Comparison of ENCODE assay signal across 8 cellular contexts in the genomic region with DNA sequence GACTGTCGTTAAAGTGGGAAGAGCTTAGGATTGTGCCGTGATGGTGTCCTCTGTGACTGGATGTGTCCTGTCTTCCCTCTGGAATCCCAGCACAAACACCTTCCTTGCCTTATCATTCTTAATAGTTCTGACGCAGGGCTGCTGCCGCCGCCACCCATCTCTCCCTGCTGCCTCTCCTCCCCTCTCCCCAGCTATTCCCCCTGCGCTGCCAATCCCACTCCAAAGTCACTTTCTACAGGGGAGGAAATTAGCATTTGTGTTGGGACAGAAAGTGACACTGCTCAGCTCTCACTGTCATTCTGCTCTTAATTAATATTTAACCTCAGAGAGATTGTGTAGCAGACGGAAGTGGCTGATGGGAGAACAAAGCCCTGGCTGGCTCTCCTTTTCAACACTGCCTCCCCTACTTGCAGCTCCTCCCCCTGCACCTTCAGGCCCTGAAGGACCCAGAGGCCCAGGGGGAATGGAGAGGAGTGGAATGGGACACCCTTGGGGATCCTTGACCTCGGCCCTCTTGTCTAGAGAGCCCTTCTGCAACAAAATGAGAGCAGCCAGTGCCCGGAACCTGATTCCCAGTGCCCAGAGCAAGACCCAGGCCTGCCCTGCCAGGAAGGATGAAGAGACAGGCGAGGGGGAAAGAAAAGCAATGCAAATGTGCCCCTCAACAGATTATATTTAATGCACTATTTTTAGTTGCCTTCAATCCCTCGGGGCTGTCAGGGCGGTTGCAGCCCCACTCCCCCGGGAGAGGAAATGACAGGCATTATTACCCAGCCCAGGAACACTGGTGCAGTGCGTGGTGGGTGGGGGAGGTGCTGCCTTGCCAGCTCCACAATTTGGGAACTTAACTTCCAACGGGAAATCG. TPM values are rescaled to one million over a fixed set of nuclear protein-coding genes. Genes with fewer than 3 reads are reported as not detected.
DNase-seq lines count a peak whose midpoint lies in the region; ATAC-seq, FAIRE-seq and TF ChIP-seq lines count a peak whose summit lies in the region.
"Had no signal": no experiment of that assay in that cellular context is flagged by ENCODE, and none has a peak within 500 bp of the region (broad histone marks: within the 10 kb centered on the region; RNA-seq: fewer than 3 reads in every experiment).

No MANE protein-coding gene starts in this region.

- H3K9me3 Mint-ChIP-seq in stimulated activated memory B cell treated with anti-CD40 and anti-IgM and Interleukin-4, amounts not matched to agents 10 μg/mL and 1 μg/mL and 100 μg/mL, for 72 hours, result no peaks in the 10 kb centered on the region

- no peak overlapping the region for H3K4me3 ChIP-seq in GM12878

- H3K4me1 ChIP-seq in GM12878 (ENCODE audit: control insufficient read depth, insufficient read depth, low read length), result peaks cover 7% of the 10 kb centered on the region

- H3K36me3 ChIP-seq in GM12878 (ENCODE audit: control insufficient read depth in 2 of 2, insufficient read depth in 2 of 2, low read length in 1 of 2), result no peaks in the 10 kb centered on the region
- H3K36me3 ChIP-seq: Peyer's patch had no signal

- no peak for TF ChIP-seq EP300 in GM12878 (IDR thresholded peaks at IDR 0.05; ENCODE audit: borderline replicate concordance in 1 of 2, control insufficient read depth in 1 of 2, low read depth in 2 of 2, low read length in 2 of 2)

- H3K9me3 ChIP-seq in GM12878 (replicated peaks; ENCODE audit: control insufficient read depth, insufficient read depth, low read length), result no peaks in the 10 kb centered on the region
- H3K9me3 ChIP-seq: Peyer's patch had no signal

- TF ChIP-seq RAD21 in GM12878 (IDR thresholded peaks at IDR 0.05; ENCODE audit: insufficient read depth, low read depth, low read length), result no peak

- no peak overlapping the region for H3K27ac ChIP-seq in GM12878 (ENCODE audit: control insufficient read depth, insufficient read depth)

- TF ChIP-seq CTCF in GM12878 (IDR thresholded peaks at IDR 0.05 in 2 of 3, conservative IDR thresholded peaks at IDR 0.05 in 1 of 3; ENCODE audit: control insufficient read depth in 2 of 3, extremely low read depth in 1 of 3, insufficient read depth in 1 of 3, low read depth in 3 of 3, low read length in 3 of 3), result no peak

- no TSS peak for BruUV-seq in GM12878 (replicated peaks; lab: Mats Ljungman, UMichigan)

- intact Hi-C loops in GM12878 (cut with micrococcal nuclease; ENCODE audit: unreplicated experiment), result no loop called here

- in situ Hi-C loops in GM12878 (cut with MboI), result no loop called here

- 28% methylated on average over 16 of the region's 16 CpGs for WGBS in GM12878 (ENCODE audit: insufficient coverage, insufficient replicate concordance, low lambda C conversion rate, missing lambda C conversion rate)

- peak; percentile 97 for ATAC-seq in GM19395 (IDR thresholded peaks at IDR 0.05; ENCODE audit: unreplicated experiment)
- peak; percentile 93 for ATAC-seq in HG03097 (IDR thresholded peaks at IDR 0.05; ENCODE audit: low FRiP score, unreplicated experiment)
- peak; percentile 95 for ATAC-seq in GM12878
- peak; percentile 58 for ATAC-seq in stimulated activated memory B cell treated with anti-CD40 and anti-IgM and Interleukin-4, amounts not matched to agents 10 μg/mL and 1 μg/mL and 100 μg/mL, for 72 hours

- H3K4me1 Mint-ChIP-seq in stimulated activated memory B cell treated with anti-CD40 and anti-IgM and Interleukin-4, amounts not matched to agents 10 μg/mL and 1 μg/mL and 100 μg/mL, for 72 hours, result peaks cover 30% of the 10 kb centered on the region

- H3K4me3 Mint-ChIP-seq in stimulated activated memory B cell treated with anti-CD40 and anti-IgM and Interleukin-4, amounts not matched to agents 10 μg/mL and 1 μg/mL and 100 μg/mL, for 72 hours, result peak overlapping the region; percentile 49

- POLR2A ChIA-PET in GM12878 (lab: Charles Lee), result interaction anchor here (1.0 to 2.2 kb wide), 4 partner anchors 17 to 36 kb away, joined by 3 to 10 read pairs (median 4); no protein-coding TSS in a partner anchor

- no peak for TF ChIP-seq POLR2A in GM12878 (IDR thresholded peaks at IDR 0.05; ENCODE audit: low read depth, low read length)

- no peak overlapping the region for H3K9ac ChIP-seq in GM12878 (ENCODE audit: control insufficient read depth, insufficient read depth, low read length)

- H4K20me1 ChIP-seq in GM12878 (ENCODE audit: control insufficient read depth, insufficient read depth), result no peaks in the 10 kb centered on the region

- FAIRE-seq in GM12878 (lab: Jason Lieb, UNC), result no peak

- CTCF ChIA-PET in GM12878 (lab: Yijun Ruan, JAX), result interaction anchor here (0.8 to 4.1 kb wide), 12 partner anchors 9 to 81 kb away, joined by 3 to 36 read pairs (median 8); a partner anchor contains a TSS

- no peaks in the 10 kb centered on the region; a peak in 2 of 4 replicates for H3K27me3 ChIP-seq in GM12878 (replicated peaks in 1 of 2; ENCODE audit: control insufficient read depth in 2 of 2, insufficient read depth in 2 of 2, low read length in 1 of 2)
- H3K27me3 ChIP-seq: Peyer's patch had no signal

- peaks cover 55% of the 10 kb centered on the region for H3K27me3 Mint-ChIP-seq in stimulated activated memory B cell treated with anti-CD40 and anti-IgM and Interleukin-4, amounts not matched to agents 10 μg/mL and 1 μg/mL and 100 μg/mL, for 72 hours

- SMC1A ChIA-PET in GM12878 (lab: Charles Lee; ENCODE audit: uncharacterized antibody, unreplicated experiment), result interaction anchor here (0.8 to 2.6 kb wide), 16 partner anchors 11 to 100 kb away, joined by 3 to 16 read pairs (median 5); a partner anchor contains a TSS

- H3K27ac Mint-ChIP-seq in stimulated activated memory B cell treated with anti-CD40 and anti-IgM and Interleukin-4, amounts not matched to agents 10 μg/mL and 1 μg/mL and 100 μg/mL, for 72 hours, result peak overlapping the region; percentile 6

- DNase-seq in GM12878 (ENCODE audit: low read depth, low spot score) (peak; percentile 41), T-helper 1 cell (no peak)
- no peak for DNase-seq in stimulated activated CD4-positive, alpha-beta T cell treated with anti-CD3 and anti-CD28 coated beads, Interleukin-4, amount 100 ng/mL, for 1 hour
- DNase-seq in stimulated activated CD4-positive, alpha-beta T cell treated with anti-CD3 and anti-CD28 coated beads, Interleukin-12 subunit alpha, Interleukin-12 subunit beta, amount 100 ng/mL, for 4 hours, result no peak

- peak overlapping the region; percentile 7; the same call in 1 of the 2 replicates for H2AFZ ChIP-seq in GM12878 (ENCODE audit: control insufficient read depth, low read depth, low read length)

- no peaks in the 10 kb centered on the region for H3K79me2 ChIP-seq in GM12878 (ENCODE audit: control insufficient read depth, insufficient read depth, low read length)

- H3K36me3 Mint-ChIP-seq in stimulated activated memory B cell treated with anti-CD40 and anti-IgM and Interleukin-4, amounts not matched to agents 10 μg/mL and 1 μg/mL and 100 μg/mL, for 72 hours, result no peaks in the 10 kb centered on the region

- peak overlapping the region; percentile 23; the same call in 1 of the 2 replicates for H3K4me2 ChIP-seq in GM12878 (ENCODE audit: control insufficient read depth, insufficient read depth)

- RAD21 ChIA-PET in GM12878 (lab: Charles Lee; ENCODE audit: unreplicated experiment), result interaction anchor here (0.6 to 2.0 kb wide), 9 partner anchors 8 to 68 kb away, joined by 3 to 7 read pairs (median 4); a partner anchor contains a TSS

RNA-seq across cellular contexts. Expression of a gene that starts 14.7 kb away (rescaled TPM):
- not detected in 2 replicates for total RNA-seq in GM12878 (2013; cell fraction: nucleolus; rRNA removed)
- total RNA-seq in GM12878 (2014; rRNA removed), result 0.49 and 1.1 TPM in 2 replicates
- 0.36 TPM in 1 of 2 replicates, not detected in the other for total RNA-seq in GM12878 (2014; rRNA removed; fragmentation: Illumina TruSeq; extraction: Trizol)
- 2.7 and 3.2 TPM in 2 replicates for total RNA-seq in GM12878 (2021)
- polyA plus RNA-seq in GM12878 (2011; ENCODE audit: low read depth), result 0.84 TPM
- polyA plus RNA-seq in GM12878 (2011; rRNA removed), result 0.97 and 2.1 TPM in 2 replicates
- 4.2 and 5.7 TPM in 2 replicates for polyA plus RNA-seq in GM12878 (2011; cell fraction: cytosol; rRNA removed)
- polyA plus RNA-seq in GM12878 (2011; cell fraction: nucleus; rRNA removed), result 9.3 and 10.5 TPM in 2 replicates
- 2.3 and 2.8 TPM in 2 replicates for polyA plus RNA-seq in GM12878 (2012)
- polyA plus RNA-seq in GM12878 (2014; fragmentation: Illumina TruSeq; extraction: Trizol), result 1.2 TPM in 1 of 2 replicates, not detected in the other
- polyA plus RNA-seq in GM12878 (2014; fragmentation: Nextera tagmentation; extraction: Ambion mirVana), result not detected
- polyA plus RNA-seq in GM12878 (2014; rRNA removed), result 2.8 and 3.5 TPM in 2 replicates
- 1 to 10 TPM in 1 of 2 experiments, under 1 TPM in 1; 0.92 to 1.1 TPM for polyA plus RNA-seq in GM12878 (2016; fragmentation: Nextera tagmentation; extraction: Ambion mirVana)
- polyA minus RNA-seq in GM12878 (2011; rRNA and poly(A)+ RNA removed), result 0.88 and 0.95 TPM in 2 replicates
- polyA minus RNA-seq in GM12878 (2011; cell fraction: cytosol; rRNA and poly(A)+ RNA removed), result 2.0 and 2.1 TPM in 2 replicates
- 1.9 and 2.4 TPM in 2 replicates for polyA minus RNA-seq in GM12878 (2011; cell fraction: nucleus; rRNA and poly(A)+ RNA removed)

RNA-seq across cellular contexts. Expression of a gene that starts 27.0 kb away (rescaled TPM):
- 0.46 TPM in 1 of 2 replicates, not detected in the other for total RNA-seq in GM12878 (2013; cell fraction: nucleolus; rRNA removed)
- total RNA-seq in GM12878 (2014; rRNA removed), result not detected in 2 replicates
- 0.13 TPM in 1 of 2 replicates, not detected in the other for total RNA-seq in GM12878 (2014; rRNA removed; fragmentation: Illumina TruSeq; extraction: Trizol)
- 0.31 and 0.40 TPM in 2 replicates for total RNA-seq in GM12878 (2021)
- not detected for polyA plus RNA-seq in GM12878 (2011; ENCODE audit: low read depth)
- polyA plus RNA-seq in GM12878 (2011; rRNA removed), result 0.12 and 0.15 TPM in 2 replicates
- polyA plus RNA-seq in GM12878 (2011; cell fraction: cytosol; rRNA removed), result 0.07 TPM in 1 of 2 replicates, not detected in the other
- 0.41 and 1.0 TPM in 2 replicates for polyA plus RNA-seq in GM12878 (2011; cell fraction: nucleus; rRNA removed)
- polyA plus RNA-seq in GM12878 (2012), result 0.14 TPM in 1 of 2 replicates, not detected in the other
- not detected in 2 replicates for polyA plus RNA-seq in GM12878 (2014; fragmentation: Illumina TruSeq; extraction: Trizol)
- polyA plus RNA-seq in GM12878 (2014; fragmentation: Nextera tagmentation; extraction: Ambion mirVana), result not detected
- 0.15 and 0.27 TPM in 2 replicates for polyA plus RNA-seq in GM12878 (2014; rRNA removed)
- under 1 TPM in 1 of 2 experiments, not detected in 1; 0.19 TPM for polyA plus RNA-seq in GM12878 (2016; fragmentation: Nextera tagmentation; extraction: Ambion mirVana)
- not detected in 2 replicates for polyA minus RNA-seq in GM12878 (2011; rRNA and poly(A)+ RNA removed)
- polyA minus RNA-seq in GM12878 (2011; cell fraction: cytosol; rRNA and poly(A)+ RNA removed), result not detected in 2 replicates
- polyA minus RNA-seq in GM12878 (2011; cell fraction: nucleus; rRNA and poly(A)+ RNA removed), result not detected in 2 replicates
- total RNA-seq: Peyer's patch had no signal

RNA-seq across cellular contexts. Expression of a gene that starts 37.0 kb away (rescaled TPM):
- 17.0 and 18.6 TPM in 2 replicates for total RNA-seq in GM12878 (2013; cell fraction: nucleolus; rRNA removed)
- total RNA-seq in GM12878 (2014; rRNA removed), result 16.3 and 20.6 TPM in 2 replicates
- total RNA-seq in GM12878 (2014; rRNA removed; fragmentation: Illumina TruSeq; extraction: Trizol), result 9.2 and 9.4 TPM in 2 replicates
- total RNA-seq in GM12878 (2021), result 26.1 and 26.9 TPM in 2 replicates
- 7.7 TPM for polyA plus RNA-seq in GM12878 (2011; ENCODE audit: low read depth)
- polyA plus RNA-seq in GM12878 (2011; rRNA removed), result 5.7 and 15.3 TPM in 2 replicates
- 12.8 and 13.5 TPM in 2 replicates for polyA plus RNA-seq in GM12878 (2011; cell fraction: cytosol; rRNA removed)
- 32.4 and 38.8 TPM in 2 replicates for polyA plus RNA-seq in GM12878 (2011; cell fraction: nucleus; rRNA removed)
- polyA plus RNA-seq in GM12878 (2012), result 17.7 and 20.4 TPM in 2 replicates
- 14.4 and 18.4 TPM in 2 replicates for polyA plus RNA-seq in GM12878 (2014; fragmentation: Illumina TruSeq; extraction: Trizol)
- polyA plus RNA-seq in GM12878 (2014; fragmentation: Nextera tagmentation; extraction: Ambion mirVana), result 1 to 10 TPM; 2.7 to 6.9 TPM
- 22.3 and 24.6 TPM in 2 replicates for polyA plus RNA-seq in GM12878 (2014; rRNA removed)
- polyA plus RNA-seq in GM12878 (2016; fragmentation: Nextera tagmentation; extraction: Ambion mirVana), result 10 to 100 TPM; 34.2 to 43.6 TPM
- 6.6 and 9.7 TPM in 2 replicates for polyA minus RNA-seq in GM12878 (2011; rRNA and poly(A)+ RNA removed)
- polyA minus RNA-seq in GM12878 (2011; cell fraction: cytosol; rRNA and poly(A)+ RNA removed), result 2.5 and 2.9 TPM in 2 replicates
- 7.5 and 9.0 TPM in 2 replicates for polyA minus RNA-seq in GM12878 (2011; cell fraction: nucleus; rRNA and poly(A)+ RNA removed)

RNA-seq across cellular contexts. Expression of a gene that starts 51.4 kb away (rescaled TPM):
- 1.2 and 1.8 TPM in 2 replicates for total RNA-seq in GM12878 (2013; cell fraction: nucleolus; rRNA removed)
- total RNA-seq in GM12878 (2014; rRNA removed), result 3.5 and 4.6 TPM in 2 replicates
- total RNA-seq in GM12878 (2014; rRNA removed; fragmentation: Illumina TruSeq; extraction: Trizol), result 9.9 and 14.0 TPM in 2 replicates
- total RNA-seq in GM12878 (2021), result 2.5 and 2.9 TPM in 2 replicates
- 2.0 TPM for polyA plus RNA-seq in GM12878 (2011; ENCODE audit: low read depth)
- 13.2 and 16.1 TPM in 2 replicates for polyA plus RNA-seq in GM12878 (2011; rRNA removed)
- polyA plus RNA-seq in GM12878 (2011; cell fraction: cytosol; rRNA removed), result 2.8 and 2.9 TPM in 2 replicates
- polyA plus RNA-seq in GM12878 (2011; cell fraction: nucleus; rRNA removed), result 1.8 and 2.0 TPM in 2 replicates
- polyA plus RNA-seq in GM12878 (2012), result 3.2 and 4.1 TPM in 2 replicates
- 12.5 and 17.8 TPM in 2 replicates for polyA plus RNA-seq in GM12878 (2014; fragmentation: Illumina TruSeq; extraction: Trizol)
- polyA plus RNA-seq in GM12878 (2014; fragmentation: Nextera tagmentation; extraction: Ambion mirVana), result 1 to 10 TPM; 6.1 to 7.3 TPM
- 3.5 and 6.8 TPM in 2 replicates for polyA plus RNA-seq in GM12878 (2014; rRNA removed)
- 10 to 100 TPM in 1 of 2 experiments, 1 to 10 TPM in 1; 9.8 to 11.2 TPM for polyA plus RNA-seq in GM12878 (2016; fragmentation: Nextera tagmentation; extraction: Ambion mirVana)
- 1.0 and 1.9 TPM in 2 replicates for polyA minus RNA-seq in GM12878 (2011; rRNA and poly(A)+ RNA removed)
- 0.52 TPM in 1 of 2 replicates, not detected in the other for polyA minus RNA-seq in GM12878 (2011; cell fraction: cytosol; rRNA and poly(A)+ RNA removed)
- 0.86 and 2.5 TPM in 2 replicates for polyA minus RNA-seq in GM12878 (2011; cell fraction: nucleus; rRNA and poly(A)+ RNA removed)

RNA-seq across cellular contexts. Expression of a gene that starts 51.5 kb away (rescaled TPM):
- total RNA-seq in GM12878 (2013; cell fraction: nucleolus; rRNA removed), result 5.9 and 6.0 TPM in 2 replicates
- total RNA-seq in GM12878 (2014; rRNA removed) (3.5 and 4.3 TPM in 2 replicates), GM12878 (2014; rRNA removed; fragmentation: Illumina TruSeq; extraction: Trizol) (4.0 and 4.3 TPM in 2 replicates), GM12878 (2021) (4.8 and 7.0 TPM in 2 replicates)
- polyA plus RNA-seq in GM12878 (2011; ENCODE audit: low read depth), result 1.9 TPM
- polyA plus RNA-seq in GM12878 (2011; rRNA removed) (6.1 and 6.6 TPM in 2 replicates), GM12878 (2014; fragmentation: Illumina TruSeq; extraction: Trizol) (6.9 and 8.0 TPM in 2 replicates), GM12878 (2014; fragmentation: Nextera tagmentation; extraction: Ambion mirVana) (under 1 TPM; 0.93 to 0.97 TPM), GM12878 (2014; rRNA removed) (5.0 and 6.0 TPM in 2 replicates), GM12878 (2016; fragmentation: Nextera tagmentation; extraction: Ambion mirVana) (1 to 10 TPM; 2.8 to 3.2 TPM)
- polyA plus RNA-seq in GM12878 (2011; cell fraction: cytosol; rRNA removed), result 4.4 and 4.8 TPM in 2 replicates
- 3.3 and 4.4 TPM in 2 replicates for polyA plus RNA-seq in GM12878 (2011; cell fraction: nucleus; rRNA removed)
- polyA plus RNA-seq in GM12878 (2012), result 3.7 and 4.0 TPM in 2 replicates
- polyA minus RNA-seq in GM12878 (2011; rRNA and poly(A)+ RNA removed), result 4.1 and 4.3 TPM in 2 replicates
- polyA minus RNA-seq in GM12878 (2011; cell fraction: cytosol; rRNA and poly(A)+ RNA removed), result 1.2 and 1.6 TPM in 2 replicates
- polyA minus RNA-seq in GM12878 (2011; cell fraction: nucleus; rRNA and poly(A)+ RNA removed), result 0.85 and 1.9 TPM in 2 replicates
